Comparison of ENCODE assay signal across 1 cellular context in the genomic region with DNA sequence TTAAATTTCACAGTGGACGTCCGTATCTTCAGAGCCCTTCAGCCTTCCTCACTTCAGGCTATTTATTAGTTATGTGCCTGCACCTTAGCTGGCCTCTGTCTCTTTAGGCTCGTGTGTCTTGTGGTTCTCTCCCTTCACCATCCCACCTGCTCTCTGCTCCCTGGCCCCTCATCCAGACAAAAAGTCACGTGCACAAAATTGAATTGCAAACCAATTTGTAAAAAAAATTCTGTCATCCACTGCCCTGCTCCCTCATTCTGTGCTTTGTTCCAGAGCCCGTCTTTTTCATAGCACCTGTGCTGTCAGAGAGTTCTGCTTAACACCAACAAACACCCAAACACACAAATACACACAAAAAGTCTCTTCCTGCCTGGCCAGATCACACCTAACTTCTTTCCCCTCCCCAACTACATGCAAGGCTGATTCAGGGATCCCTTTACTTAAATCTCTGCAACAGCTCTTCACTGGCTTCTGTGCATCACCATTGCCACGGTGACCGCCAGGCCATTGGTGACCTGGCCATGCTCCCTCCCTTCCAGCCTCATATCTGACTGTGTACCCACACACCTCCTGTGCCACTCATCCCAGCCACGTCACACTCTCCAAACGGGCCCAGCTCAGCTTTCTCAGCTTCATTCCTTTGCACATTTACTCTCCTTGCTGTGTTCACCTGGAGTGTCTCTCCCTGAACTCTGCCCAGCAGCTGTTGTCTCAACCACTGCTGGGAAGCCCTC.
TF ChIP-seq lines count a peak whose summit lies in the region.

No MANE protein-coding gene starts in this region.

TF ChIP-seq in WTC11, 78 proteins besides CTCF, POLR2A, EP300 and RAD21 (continued from another document):
- TF ChIP-seq, protein P1, sequence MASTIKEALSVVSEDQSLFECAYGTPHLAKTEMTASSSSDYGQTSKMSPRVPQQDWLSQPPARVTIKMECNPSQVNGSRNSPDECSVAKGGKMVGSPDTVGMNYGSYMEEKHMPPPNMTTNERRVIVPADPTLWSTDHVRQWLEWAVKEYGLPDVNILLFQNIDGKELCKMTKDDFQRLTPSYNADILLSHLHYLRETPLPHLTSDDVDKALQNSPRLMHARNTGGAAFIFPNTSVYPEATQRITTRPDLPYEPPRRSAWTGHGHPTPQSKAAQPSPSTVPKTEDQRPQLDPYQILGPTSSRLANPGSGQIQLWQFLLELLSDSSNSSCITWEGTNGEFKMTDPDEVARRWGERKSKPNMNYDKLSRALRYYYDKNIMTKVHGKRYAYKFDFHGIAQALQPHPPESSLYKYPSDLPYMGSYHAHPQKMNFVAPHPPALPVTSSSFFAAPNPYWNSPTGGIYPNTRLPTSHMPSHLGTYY (CRISPR knock-in tag; IDR thresholded peaks at IDR 0.05): no peak
- no peak for TF ChIP-seq USF2 (CRISPR knock-in tag; IDR thresholded peaks at IDR 0.05)
- TF ChIP-seq ATF6 (CRISPR knock-in tag; IDR thresholded peaks at IDR 0.05): no peak
- no peak for TF ChIP-seq RELA (CRISPR knock-in tag; IDR thresholded peaks at IDR 0.05; ENCODE audit: borderline replicate concordance)
- no peak for TF ChIP-seq SOX15 (CRISPR knock-in tag; IDR thresholded peaks at IDR 0.05)
- no peak for TF ChIP-seq RORB (CRISPR knock-in tag; IDR thresholded peaks at IDR 0.05)
- TF ChIP-seq NR1H2 (CRISPR knock-in tag; IDR thresholded peaks at IDR 0.05): no peak
- TF ChIP-seq, protein P2, sequence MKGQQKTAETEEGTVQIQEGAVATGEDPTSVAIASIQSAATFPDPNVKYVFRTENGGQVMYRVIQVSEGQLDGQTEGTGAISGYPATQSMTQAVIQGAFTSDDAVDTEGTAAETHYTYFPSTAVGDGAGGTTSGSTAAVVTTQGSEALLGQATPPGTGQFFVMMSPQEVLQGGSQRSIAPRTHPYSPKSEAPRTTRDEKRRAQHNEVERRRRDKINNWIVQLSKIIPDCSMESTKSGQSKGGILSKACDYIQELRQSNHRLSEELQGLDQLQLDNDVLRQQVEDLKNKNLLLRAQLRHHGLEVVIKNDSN (CRISPR knock-in tag; IDR thresholded peaks at IDR 0.05): no peak
- no peak for TF ChIP-seq MYBL2 (CRISPR knock-in tag; IDR thresholded peaks at IDR 0.05)
- TF ChIP-seq ZNF232 (CRISPR knock-in tag; IDR thresholded peaks at IDR 0.05): no peak
- TF ChIP-seq ZNF219 (CRISPR knock-in tag; IDR thresholded peaks at IDR 0.05; ENCODE audit: borderline replicate concordance): no peak
- no peak for TF ChIP-seq FOXP4 (CRISPR knock-in tag; IDR thresholded peaks at IDR 0.05)
- TF ChIP-seq AR (CRISPR knock-in tag; IDR thresholded peaks at IDR 0.05): no peak
- no peak for TF ChIP-seq TEAD4 (CRISPR knock-in tag; IDR thresholded peaks at IDR 0.05)
- TF ChIP-seq, protein P3, sequence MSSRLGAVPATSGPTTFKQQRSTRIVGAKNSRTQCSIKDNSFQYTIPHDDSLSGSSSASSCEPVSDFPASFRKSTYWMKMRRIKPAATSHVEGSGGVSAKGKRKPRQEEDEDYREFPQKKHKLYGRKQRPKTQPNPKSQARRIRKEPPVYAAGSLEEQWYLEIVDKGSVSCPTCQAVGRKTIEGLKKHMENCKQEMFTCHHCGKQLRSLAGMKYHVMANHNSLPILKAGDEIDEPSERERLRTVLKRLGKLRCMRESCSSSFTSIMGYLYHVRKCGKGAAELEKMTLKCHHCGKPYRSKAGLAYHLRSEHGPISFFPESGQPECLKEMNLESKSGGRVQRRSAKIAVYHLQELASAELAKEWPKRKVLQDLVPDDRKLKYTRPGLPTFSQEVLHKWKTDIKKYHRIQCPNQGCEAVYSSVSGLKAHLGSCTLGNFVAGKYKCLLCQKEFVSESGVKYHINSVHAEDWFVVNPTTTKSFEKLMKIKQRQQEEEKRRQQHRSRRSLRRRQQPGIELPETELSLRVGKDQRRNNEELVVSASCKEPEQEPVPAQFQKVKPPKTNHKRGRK (CRISPR knock-in tag; IDR thresholded peaks at IDR 0.05; ENCODE audit: borderline replicate concordance): no peak
